Comparison of ENCODE assay signal across 11 cellular contexts in the genomic region with DNA sequence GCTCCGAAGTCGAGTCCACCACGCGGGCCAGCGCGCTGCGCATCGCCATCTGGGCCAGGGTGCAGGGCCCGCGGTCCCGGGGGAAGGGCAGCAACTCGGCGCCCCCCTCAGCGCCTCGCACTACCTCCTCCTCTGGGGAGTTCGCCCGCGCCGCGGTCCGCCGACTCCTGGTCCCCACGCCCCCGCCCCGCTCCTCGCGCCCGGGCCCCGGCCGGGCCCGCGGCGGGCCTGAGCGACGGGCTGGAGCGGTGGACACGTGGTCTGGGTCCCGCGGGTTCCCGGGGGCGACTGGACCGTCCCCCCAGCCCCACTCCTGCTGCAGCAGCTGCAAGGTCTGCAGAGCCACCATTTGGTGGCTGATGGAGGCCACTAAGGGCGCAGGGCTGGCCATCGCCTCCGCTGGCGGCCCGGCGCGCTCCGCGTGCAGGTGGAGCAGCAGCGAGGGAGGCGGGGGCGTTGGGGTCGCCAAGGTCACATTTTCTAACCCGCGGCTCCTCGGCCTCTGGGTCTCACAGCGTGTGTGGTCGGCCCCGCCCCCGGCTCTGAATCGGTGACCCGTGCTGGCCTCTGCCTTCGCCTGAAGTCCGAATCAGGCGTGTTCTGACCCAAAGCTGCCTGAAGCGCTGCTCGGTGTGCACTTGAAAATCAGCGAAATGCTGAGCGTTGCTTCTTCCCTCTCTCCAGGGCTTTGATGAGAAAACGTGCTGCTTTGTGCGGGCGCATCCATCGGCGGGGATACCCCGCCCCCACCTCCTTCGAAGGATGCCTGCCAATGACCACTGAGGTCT. TPM values are rescaled to one million over a fixed set of nuclear protein-coding genes. Genes with fewer than 3 reads are reported as not detected.
DNase-seq lines count a peak whose midpoint lies in the region; ATAC-seq and TF ChIP-seq lines count a peak whose summit lies in the region.
"Had no signal": no experiment of that assay in that cellular context is flagged by ENCODE, and none has a peak within 500 bp of the region (broad histone marks: within the 10 kb centered on the region; RNA-seq: fewer than 3 reads in every experiment).

Gene DLEU7 (minus strand): TSS at position 437 of the 788 bp plus-strand sequence. CDS start 46 bp downstream, at position 391.

- CTCF ChIA-PET in OCI-LY7 (lab: Charles Lee; ENCODE audit: unreplicated experiment) = no interaction called here

- H3K9me3 Mint-ChIP-seq in endothelial cell (ENCODE audit: unreplicated experiment) = no peaks in the 10 kb centered on the region
- no peaks in the 10 kb centered on the region for H3K9me3 Mint-ChIP-seq in stimulated activated naive CD8-positive, alpha-beta T cell treated with anti-CD3 and anti-CD28 coated beads, Interleukin-15, amount 100 ng/mL, for 72 hours

- POLR2A ChIA-PET in OCI-LY7 (lab: Charles Lee) = no interaction called here

- H3K9me2 ChIP-seq in OCI-LY7 (ENCODE audit: insufficient read depth, low read length) = no peaks in the 10 kb centered on the region; the same call in 1 of the 2 replicates

- H3K4me1 ChIP-seq in OCI-LY7 (ENCODE audit: insufficient read depth, low read length, poor library complexity, severe bottlenecking) = peaks cover 17% of the 10 kb centered on the region
- peaks cover 5% of the 10 kb centered on the region for H3K4me1 ChIP-seq in mesodermal cell (ENCODE audit: control insufficient read depth, insufficient read depth, low read length, poor library complexity, severe bottlenecking)
- no peaks in the 10 kb centered on the region for H3K4me1 ChIP-seq in effector memory CD4-positive, alpha-beta T cell (ENCODE audit: control insufficient read depth, insufficient read depth, low read length, poor library complexity, severe bottlenecking)

- intact Hi-C loops in OCI-LY7 (cut with micrococcal nuclease; ENCODE audit: unreplicated experiment) = no loop called here

- no peak within 1 kb of the TSS for H3K27ac ChIP-seq in OCI-LY7 (ENCODE audit: low read depth, low read length, poor library complexity, severe bottlenecking)
- no peak within 1 kb of the TSS for H3K27ac ChIP-seq in mesodermal cell (ENCODE audit: low read depth, low read length, severe bottlenecking)
- no peak within 1 kb of the TSS for H3K27ac ChIP-seq in effector memory CD4-positive, alpha-beta T cell (ENCODE audit: insufficient read depth, low read length, poor library complexity, severe bottlenecking)

- H3K27me3 Mint-ChIP-seq in endothelial cell (ENCODE audit: unreplicated experiment) = peaks cover 9% of the 10 kb centered on the region
- peaks cover 21% of the 10 kb centered on the region for H3K27me3 Mint-ChIP-seq in stimulated activated naive CD8-positive, alpha-beta T cell treated with anti-CD3 and anti-CD28 coated beads, Interleukin-15, amount 100 ng/mL, for 72 hours

- H3K36me3 ChIP-seq in OCI-LY7 (ENCODE audit: insufficient read depth, low read length) (no peaks in the 10 kb centered on the region), mesodermal cell (ENCODE audit: control insufficient read depth, insufficient read depth, low read length) (no peaks in the 10 kb centered on the region)
- H3K36me3 ChIP-seq in effector memory CD4-positive, alpha-beta T cell (ENCODE audit: control insufficient read depth, insufficient read depth, low read length) = no peaks in the 10 kb centered on the region

- peak within 1 kb of the TSS; percentile 6; the same call in 1 of the 2 replicates for H2AFZ ChIP-seq in OCI-LY7 (ENCODE audit: low read length)

- no peak within 1 kb of the TSS for H3K4me2 ChIP-seq in OCI-LY7 (ENCODE audit: low read length)

- no peaks in the 10 kb centered on the region for H3K9me3 ChIP-seq in OCI-LY7 (ENCODE audit: low read length)
- no peaks in the 10 kb centered on the region for H3K9me3 ChIP-seq in mesodermal cell (ENCODE audit: control insufficient read depth, low read length)
- no peaks in the 10 kb centered on the region for H3K9me3 ChIP-seq in effector memory CD4-positive, alpha-beta T cell (ENCODE audit: control insufficient read depth, low read length)

- peak; percentile 68 for ATAC-seq in stimulated activated naive CD8-positive, alpha-beta T cell treated with anti-CD3 and anti-CD28 coated beads, Interleukin-15, amount 100 ng/mL, for 72 hours
- no peak for ATAC-seq in HG02938 (IDR thresholded peaks at IDR 0.05; ENCODE audit: unreplicated experiment)

- DNase-seq in OCI-LY7 (ENCODE audit: low spot score) (no peak), endothelial cell (ENCODE audit: low spot score) (peak; percentile 17), cerebellar nuclear complex (lab: John Stamatoyannopoulos, UW) (no peak), HUDEP-2 (lab: John Stamatoyannopoulos, UW; ENCODE audit: unreplicated experiment in 76 of 76) (no peak)
- DNase-seq in stimulated activated naive CD8-positive, alpha-beta T cell treated with anti-CD3 and anti-CD28 coated beads, Interleukin-15, amount 100 ng/mL, for 72 hours = no peak
- no peak for DNase-seq in effector memory CD4-positive, alpha-beta T cell
- DNase-seq: effector CD8-positive, alpha-beta T cell; stimulated activated naive CD4-positive, alpha-beta T cell had no signal

- H3K4me1 Mint-ChIP-seq in endothelial cell (ENCODE audit: unreplicated experiment) = peaks cover 8% of the 10 kb centered on the region
- peaks cover 17% of the 10 kb centered on the region for H3K4me1 Mint-ChIP-seq in stimulated activated naive CD8-positive, alpha-beta T cell treated with anti-CD3 and anti-CD28 coated beads, Interleukin-15, amount 100 ng/mL, for 72 hours

- TF ChIP-seq CTCF in OCI-LY7 (conservative IDR thresholded peaks at IDR 0.05; ENCODE audit: low read length) (no peak), endothelial cell (IDR thresholded peaks at IDR 0.05; ENCODE audit: unreplicated experiment) (no peak)

- H3K4me3 ChIP-seq in OCI-LY7 (ENCODE audit: low read depth, low read length, poor library complexity, severe bottlenecking) (no peak within 1 kb of the TSS), mesodermal cell (ENCODE audit: extremely low read depth, insufficient read depth, low read length, poor library complexity, severe bottlenecking) (peak within 1 kb of the TSS; percentile 33)
- no peak within 1 kb of the TSS for H3K4me3 ChIP-seq in effector memory CD4-positive, alpha-beta T cell (ENCODE audit: insufficient read depth, low read depth, low read length, poor library complexity, severe bottlenecking)

- no peaks in the 10 kb centered on the region for H4K20me1 ChIP-seq in OCI-LY7 (ENCODE audit: insufficient read depth, low read length)

- H3K27ac Mint-ChIP-seq in endothelial cell (ENCODE audit: unreplicated experiment) = no peak within 1 kb of the TSS
- H3K27ac Mint-ChIP-seq in stimulated activated naive CD8-positive, alpha-beta T cell treated with anti-CD3 and anti-CD28 coated beads, Interleukin-15, amount 100 ng/mL, for 72 hours = no peak within 1 kb of the TSS

- H3K79me2 ChIP-seq in OCI-LY7 (ENCODE audit: insufficient read depth, low read depth, low read length) = no peaks in the 10 kb centered on the region

- peaks cover 4% of the 10 kb centered on the region for H3K36me3 Mint-ChIP-seq in endothelial cell (ENCODE audit: low read depth, unreplicated experiment)

- 5% methylated on average over 44 of the region's 78 CpGs for WGBS in mesodermal cell (ENCODE audit: insufficient coverage in 2 of 2), 2 experiments

- no TSS peak for BruUV-seq in OCI-LY7 (replicated peaks; lab: Mats Ljungman, UMichigan)

- H3K27me3 ChIP-seq in effector memory CD4-positive, alpha-beta T cell (replicated peaks; ENCODE audit: control insufficient read depth, insufficient read depth, low read length, poor library complexity, severe bottlenecking) = no peaks in the 10 kb centered on the region

- peak within 1 kb of the TSS; percentile 88 for H3K4me3 Mint-ChIP-seq in endothelial cell (ENCODE audit: unreplicated experiment)
- peak within 1 kb of the TSS in 1 of 2 donors; percentile 51 for H3K4me3 Mint-ChIP-seq in stimulated activated naive CD8-positive, alpha-beta T cell treated with anti-CD3 and anti-CD28 coated beads, Interleukin-15, amount 100 ng/mL, for 72 hours

RNA-seq across cellular contexts. Expression of gene DLEU7, which starts in this region (rescaled TPM):
- total RNA-seq in OCI-LY7 (2014; rRNA removed; shearing (Covaris generic)) = not detected in 2 replicates
- total RNA-seq in OCI-LY7 (2022) = not detected in 2 replicates
- total RNA-seq in endothelial cell (ENCODE audit: unreplicated experiment) = not detected
- not detected for polyA plus RNA-seq in mesodermal cell (2013, experiment 1 of 2)
- polyA plus RNA-seq in mesodermal cell (2013, experiment 2 of 2) = not detected
- total RNA-seq: Daoy had no signal

Comparison
In these comparisons a context has a peak if more than half of its experiments do, and no peak if none do; other contexts are left out.
1. Peak in DNase-seq in endothelial cell; RNA of the gene not detected or under 1 TPM.